24 cellular contexts compared by ENCODE assay signal in genomic region chr12:4227046-4227445, GRCh38. TPM values are rescaled to one million over a fixed set of nuclear protein-coding genes. Genes with fewer than 3 reads are reported as not detected.
DNase-seq lines count a peak whose midpoint lies in the region; ATAC-seq and TF ChIP-seq lines count a peak whose summit lies in the region.
"Had no signal": no experiment of that assay in that cellular context is flagged by ENCODE, and none has a peak within 500 bp of the region (broad histone marks: within the 10 kb centered on the region; RNA-seq: fewer than 3 reads in every experiment).

No MANE protein-coding gene starts in this region.

- no peaks in the 10 kb centered on the region for H3K9me3 Mint-ChIP-seq in activated CD8-positive, alpha-beta T cell treated with anti-CD3 and anti-CD28 coated beads, Interleukin-2, amount 10 ng/mL, durations not matched to agents 7 days and 5 days (ENCODE audit: insufficient read depth)
- no peaks in the 10 kb centered on the region for H3K9me3 Mint-ChIP-seq in activated CD8-positive, alpha-beta T cell treated with anti-CD3 and anti-CD28 coated beads for 36 hours
- H3K9me3 Mint-ChIP-seq in endodermal cell, result no peaks in the 10 kb centered on the region

- no peak overlapping the region for H3K4me3 Mint-ChIP-seq in activated CD8-positive, alpha-beta T cell treated with anti-CD3 and anti-CD28 coated beads, Interleukin-2, amount 10 ng/mL, durations not matched to agents 7 days and 5 days
- H3K4me3 Mint-ChIP-seq in activated CD8-positive, alpha-beta T cell treated with anti-CD3 and anti-CD28 coated beads for 36 hours, result no peak overlapping the region
- no peak overlapping the region for H3K4me3 Mint-ChIP-seq in endodermal cell
- H3K4me3 Mint-ChIP-seq: B cell had no signal

- peaks cover 11% of the 10 kb centered on the region for H3K9me3 ChIP-seq in endodermal cell (ENCODE audit: control insufficient read depth, low read length)
- no peaks in the 10 kb centered on the region for H3K9me3 ChIP-seq in neuronal stem cell (replicated peaks in 1 of 2; ENCODE audit: control insufficient read depth in 2 of 2, insufficient read depth in 1 of 2, low read depth in 1 of 2, low read length in 2 of 2)
- no peaks in the 10 kb centered on the region for H3K9me3 ChIP-seq in body of pancreas
- H3K9me3 ChIP-seq: MG63 had no signal

- no peak for ATAC-seq in activated CD8-positive, alpha-beta T cell treated with anti-CD3 and anti-CD28 coated beads, Interleukin-2, amount 10 ng/mL, durations not matched to agents 7 days and 5 days
- no peak for ATAC-seq in activated CD8-positive, alpha-beta T cell treated with anti-CD3 and anti-CD28 coated beads for 36 hours
- ATAC-seq in sciatic nerve (no peak), body of pancreas (no peak)
- ATAC-seq: PC-3 had no signal

- intact Hi-C loops in activated CD8-positive, alpha-beta T cell treated with anti-CD3 and anti-CD28 coated beads for 36 hours (cut with micrococcal nuclease), result no loop called here
- intact Hi-C loops in sciatic nerve (cut with DNase I) (no loop called here), body of pancreas (cut with DNase I) (no loop called here)

- H3K9ac ChIP-seq in endodermal cell (ENCODE audit: extremely low read depth, low read length, poor library complexity, severe bottlenecking), result no peak overlapping the region
- H3K9ac ChIP-seq in neuronal stem cell (ENCODE audit: low read depth, low read length, poor library complexity), result no peak overlapping the region

- H3K27me3 Mint-ChIP-seq in activated CD8-positive, alpha-beta T cell treated with anti-CD3 and anti-CD28 coated beads, Interleukin-2, amount 10 ng/mL, durations not matched to agents 7 days and 5 days (ENCODE audit: low read depth), result peaks cover 13% of the 10 kb centered on the region
- H3K27me3 Mint-ChIP-seq in activated CD8-positive, alpha-beta T cell treated with anti-CD3 and anti-CD28 coated beads for 36 hours, result peaks cover 2% of the 10 kb centered on the region
- peaks cover 25% of the 10 kb centered on the region for H3K27me3 Mint-ChIP-seq in endodermal cell (ENCODE audit: insufficient read depth)
- H3K27me3 Mint-ChIP-seq: B cell had no signal

- H3K4me1 ChIP-seq in endodermal cell (ENCODE audit: control insufficient read depth, insufficient read depth, low read length), result no peaks in the 10 kb centered on the region
- H3K4me1 ChIP-seq in neuronal stem cell (ENCODE audit: control insufficient read depth in 2 of 2, insufficient read depth in 1 of 2, low read depth in 1 of 2, low read length in 2 of 2), result no peaks in the 10 kb centered on the region
- H3K4me1 ChIP-seq in body of pancreas, result no peaks in the 10 kb centered on the region

- H2AFZ ChIP-seq in neuronal stem cell (ENCODE audit: low read length), result no peak overlapping the region

- no peak overlapping the region for H3K4me2 ChIP-seq in neuronal stem cell (ENCODE audit: insufficient read depth, low read length, poor library complexity, severe bottlenecking)

- 90 to 93% methylated on average over 3 to 5 of the region's 5 CpGs for WGBS in endodermal cell (ENCODE audit: insufficient coverage in 1 of 2, insufficient read length in 1 of 2), 2 experiments
- WGBS in neuronal stem cell (ENCODE audit: extremely low coverage in 2 of 2, insufficient read length in 2 of 2, insufficient replicate concordance in 1 of 2), 2 donors, result no CpG with 5 or more reads among the region's 5 CpGs
- WGBS in body of pancreas, 2 donors, result 72 to 79% methylated on average over 5 of the region's 5 CpGs

- H2AK5ac ChIP-seq in neuronal stem cell (ENCODE audit: low read depth, low read length), result no peak overlapping the region

- H3K18ac ChIP-seq in neuronal stem cell (ENCODE audit: low read length), result peak overlapping the region; percentile 61

- DNase-seq in activated CD8-positive, alpha-beta T cell treated with anti-CD3 and anti-CD28 coated beads, Interleukin-2, amount 10 ng/mL, durations not matched to agents 7 days and 5 days, result no peak
- no peak for DNase-seq in activated CD8-positive, alpha-beta T cell treated with anti-CD3 and anti-CD28 coated beads for 36 hours
- DNase-seq in endodermal cell, result peak; percentile 42
- no peak for DNase-seq in neuronal stem cell (ENCODE audit: low spot score)
- DNase-seq in H7, result no peak
- no peak for DNase-seq in sciatic nerve (ENCODE audit: low spot score)
- DNase-seq in body of pancreas, result no peak
- DNase-seq in germinal center (ENCODE audit: low spot score), result no peak
- DNase-seq: DMS153; DND-41; HCEC 1CT; IMR-90; KG1; MG63; NCI-H1105 treated with DMSO at 0.1 percent for 48 hours; NCI-H146; NCI-H1930; NCI-H2107; NCI-H524 treated with DMSO at 0.1 percent for 48 hours; NCI-H774; NK-92 treated with Interleukin-12 subunit alpha and Interleukin-12 subunit beta, amount 100 ng/mL, for 24 hours; PC-3 had no signal

- H3K4me3 ChIP-seq in endodermal cell (ENCODE audit: low read length) (no peak overlapping the region), neuronal stem cell (ENCODE audit: low read length in 2 of 2) (no peak overlapping the region), H7 (ENCODE audit: insufficient read depth, low read depth, low read length) (no peak overlapping the region), body of pancreas (no peak overlapping the region)
- H3K4me3 ChIP-seq: MG63 had no signal

- no peak overlapping the region for H2BK120ac ChIP-seq in neuronal stem cell (ENCODE audit: low read depth, low read length)

- H3K36me3 Mint-ChIP-seq in activated CD8-positive, alpha-beta T cell treated with anti-CD3 and anti-CD28 coated beads, Interleukin-2, amount 10 ng/mL, durations not matched to agents 7 days and 5 days (ENCODE audit: low read depth), result no peaks in the 10 kb centered on the region
- H3K36me3 Mint-ChIP-seq in activated CD8-positive, alpha-beta T cell treated with anti-CD3 and anti-CD28 coated beads for 36 hours (ENCODE audit: low read depth), result no peaks in the 10 kb centered on the region
- H3K36me3 Mint-ChIP-seq in endodermal cell (ENCODE audit: low read depth), result no peaks in the 10 kb centered on the region

- no peak overlapping the region for H2BK12ac ChIP-seq in neuronal stem cell (ENCODE audit: low read length)

- no peak overlapping the region for H3K14ac ChIP-seq in neuronal stem cell (ENCODE audit: low read length)

- H3K27me3 ChIP-seq in endodermal cell (ENCODE audit: control insufficient read depth, insufficient read depth, low read length, poor library complexity, severe bottlenecking), result no peaks in the 10 kb centered on the region
- peaks cover 0 to 14% (median 0%) of the 10 kb centered on the region in 3 experiments for H3K27me3 ChIP-seq in neuronal stem cell (ENCODE audit: control insufficient read depth in 3 of 3, insufficient read depth in 3 of 3, low read depth in 1 of 3, low read length in 3 of 3)
- H3K27me3 ChIP-seq in H7 (ENCODE audit: control insufficient read depth, insufficient read depth, low read length), result no peaks in the 10 kb centered on the region
- no peaks in the 10 kb centered on the region for H3K27me3 ChIP-seq in body of pancreas
- H3K27me3 ChIP-seq: MG63 had no signal

- no peaks in the 10 kb centered on the region for H3K79me1 ChIP-seq in neuronal stem cell (ENCODE audit: low read depth, low read length)

- TF ChIP-seq CTCF in activated CD8-positive, alpha-beta T cell treated with anti-CD3 and anti-CD28 coated beads for 36 hours (IDR thresholded peaks at IDR 0.05), result no peak
- TF ChIP-seq CTCF in endodermal cell (conservative IDR thresholded peaks at IDR 0.05) (no peak), body of pancreas (IDR thresholded peaks at IDR 0.05) (no peak)

- no peak overlapping the region for H2BK5ac ChIP-seq in neuronal stem cell (ENCODE audit: low read length)

- peak overlapping the region; percentile 10 for H2BK15ac ChIP-seq in neuronal stem cell (ENCODE audit: low read length)

- peaks cover 9% of the 10 kb centered on the region for H3K4me1 Mint-ChIP-seq in activated CD8-positive, alpha-beta T cell treated with anti-CD3 and anti-CD28 coated beads, Interleukin-2, amount 10 ng/mL, durations not matched to agents 7 days and 5 days (ENCODE audit: low read depth)
- H3K4me1 Mint-ChIP-seq in activated CD8-positive, alpha-beta T cell treated with anti-CD3 and anti-CD28 coated beads for 36 hours (ENCODE audit: low read depth), result no peaks in the 10 kb centered on the region
- peaks cover 21% of the 10 kb centered on the region for H3K4me1 Mint-ChIP-seq in endodermal cell

- POLR2A ChIA-PET in activated CD8-positive, alpha-beta T cell treated with anti-CD3 and anti-CD28 coated beads, Interleukin-2, amount 10 ng/mL, durations not matched to agents 7 days and 5 days (lab: Charles Lee), result no interaction called here
- POLR2A ChIA-PET in activated CD8-positive, alpha-beta T cell treated with anti-CD3 and anti-CD28 coated beads for 36 hours (lab: Charles Lee), result no interaction called here

- TF ChIP-seq POLR2A in body of pancreas (IDR thresholded peaks at IDR 0.05), result no peak

- no peak overlapping the region for H3K4ac ChIP-seq in neuronal stem cell (ENCODE audit: low read length)

- H3K23ac ChIP-seq in neuronal stem cell (ENCODE audit: low read depth, low read length, poor library complexity), result peak overlapping the region; percentile 43

- peak overlapping the region; percentile 22 for H4K91ac ChIP-seq in neuronal stem cell (ENCODE audit: low read depth, low read length, poor library complexity)

- H4K8ac ChIP-seq in neuronal stem cell (ENCODE audit: low read depth, low read length), result no peak overlapping the region

- no peaks in the 10 kb centered on the region for H3K36me3 ChIP-seq in endodermal cell (ENCODE audit: control insufficient read depth, insufficient read depth, low read length)
- H3K36me3 ChIP-seq in neuronal stem cell (replicated peaks in 1 of 2; ENCODE audit: control insufficient read depth in 2 of 2, insufficient read depth in 2 of 2, low read length in 2 of 2), result no peaks in the 10 kb centered on the region
- peaks cover 2% of the 10 kb centered on the region for H3K36me3 ChIP-seq in H7 (replicated peaks; ENCODE audit: control insufficient read depth, insufficient read depth, low read length)
- no peaks in the 10 kb centered on the region for H3K36me3 ChIP-seq in body of pancreas (replicated peaks in 1 of 2; ENCODE audit: insufficient read depth in 1 of 2, low read depth in 2 of 2)
- H3K36me3 ChIP-seq: MG63 had no signal

- CTCF ChIA-PET in activated CD8-positive, alpha-beta T cell treated with anti-CD3 and anti-CD28 coated beads, Interleukin-2, amount 10 ng/mL, durations not matched to agents 7 days and 5 days (lab: Charles Lee), result no interaction called here
- CTCF ChIA-PET in activated CD8-positive, alpha-beta T cell treated with anti-CD3 and anti-CD28 coated beads for 36 hours (lab: Charles Lee), result no interaction called here

- no peak overlapping the region for H3K27ac ChIP-seq in endodermal cell (ENCODE audit: low read depth, low read length)
- no peak overlapping the region for H3K27ac ChIP-seq in neuronal stem cell (replicated peaks; ENCODE audit: low read length)
- H3K27ac ChIP-seq in body of pancreas, result no peak overlapping the region
- H3K27ac ChIP-seq: 22Rv1 had no signal

- peak overlapping the region; percentile 61 for H3K27ac Mint-ChIP-seq in activated CD8-positive, alpha-beta T cell treated with anti-CD3 and anti-CD28 coated beads, Interleukin-2, amount 10 ng/mL, durations not matched to agents 7 days and 5 days
- H3K27ac Mint-ChIP-seq in activated CD8-positive, alpha-beta T cell treated with anti-CD3 and anti-CD28 coated beads for 36 hours, result no peak overlapping the region
- no peak overlapping the region for H3K27ac Mint-ChIP-seq in endodermal cell
- H3K27ac Mint-ChIP-seq: B cell had no signal

RNA-seq across cellular contexts. Expression of gene CCND2, which starts 46.5 kb away (rescaled TPM):
- total RNA-seq in activated CD8-positive, alpha-beta T cell treated with anti-CD3 and anti-CD28 coated beads, Interleukin-2, amount 10 ng/mL, durations not matched to agents 7 days and 5 days, result 100 to 1,000 TPM; 572 to 592 TPM
- 100 to 1,000 TPM; 617 to 639 TPM for total RNA-seq in activated CD8-positive, alpha-beta T cell treated with anti-CD3 and anti-CD28 coated beads for 36 hours
- total RNA-seq in endodermal cell (100 to 1,000 TPM; 286 to 362 TPM), sciatic nerve (130 TPM), body of pancreas (10 to 100 TPM; 32.2 to 88.7 TPM)
- 86.6 TPM for polyA plus RNA-seq in endodermal cell (2013, experiment 1 of 2)
- polyA plus RNA-seq in endodermal cell (2013, experiment 2 of 2), result 81.3 TPM
- 82.7 TPM for polyA plus RNA-seq in neuronal stem cell (2013, experiment 1 of 2)
- 87.9 TPM for polyA plus RNA-seq in neuronal stem cell (2013, experiment 2 of 2)
- 136 and 201 TPM in 2 replicates for total RNA-seq in H7 (2014; rRNA removed; shearing (Covaris generic))
- total RNA-seq: PC-3 had no signal
